In genomic region chr20:49481116-49481515, GRCh38 we compare ENCODE assay signal across 25 cellular contexts. TPM values are rescaled to one million over a fixed set of nuclear protein-coding genes. Genes with fewer than 3 reads are reported as not detected.
"Had no signal": no experiment of that assay in that cellular context is flagged by ENCODE, and none has a peak within 500 bp of the region (broad histone marks: within the 10 kb centered on the region; RNA-seq: fewer than 3 reads in every experiment).

No MANE protein-coding gene starts in this region.

- H3K36me3 Mint-ChIP-seq: activated naive CD4-positive, alpha-beta T cell treated with anti-CD3 and anti-CD28 coated beads, Interleukin-2, amount 10 ng/mL, durations not matched to agents 7 days and 5 days; activated naive CD8-positive, alpha-beta T cell treated with anti-CD3 and anti-CD28 coated beads for 36 hours had no signal

- DNase-seq: activated CD4-positive, alpha-beta memory T cell treated with anti-CD3 and anti-CD28 coated beads, Interleukin-2, amount 10 ng/mL, durations not matched to agents 7 days and 5 days; activated CD4-positive, alpha-beta T cell treated with anti-CD3 and anti-CD28 coated beads for 36 hours; activated CD4-positive, alpha-beta T cell treated with anti-CD3 and anti-CD28 coated beads, Interleukin-2, amount 50 U/mL, for 1 hour; activated gamma-delta T cell treated with Interleukin-2 at 50 U/mL for 16 hours; activated naive CD4-positive, alpha-beta T cell treated with anti-CD3 and anti-CD28 coated beads, Interleukin-2, amount 10 ng/mL, durations not matched to agents 7 days and 5 days; activated naive CD8-positive, alpha-beta T cell treated with anti-CD3 and anti-CD28 coated beads for 36 hours; activated T-cell treated with anti-CD3 and anti-CD28 coated beads, Interleukin-2, amount 50 U/mL, for 72 hours; adrenal gland; aorta; Kasumi-1; KBM-7; NCI-H1930; NCI-H345; NCI-H510A; NCI-H526 treated with DMSO at 0.1 percent for 48 hours; Peyer's patch; Right ventricle myocardium superior; SJCRH30; SK-N-SH; T-helper 1 cell had no signal

- H3K9me3 ChIP-seq: adrenal gland, SJCRH30, SK-N-SH had no signal

- H3K4me3 Mint-ChIP-seq: activated CD4-positive, alpha-beta memory T cell treated with anti-CD3 and anti-CD28 coated beads, Interleukin-2, amount 10 ng/mL, durations not matched to agents 7 days and 5 days; activated CD4-positive, alpha-beta T cell treated with anti-CD3 and anti-CD28 coated beads for 36 hours; activated naive CD4-positive, alpha-beta T cell treated with anti-CD3 and anti-CD28 coated beads, Interleukin-2, amount 10 ng/mL, durations not matched to agents 7 days and 5 days; activated naive CD8-positive, alpha-beta T cell treated with anti-CD3 and anti-CD28 coated beads for 36 hours; activated T-cell treated with anti-CD3 and anti-CD28 coated beads, Interleukin-2, amount 50 U/mL, for 72 hours had no signal

- H3K27ac Mint-ChIP-seq: activated CD4-positive, alpha-beta memory T cell treated with anti-CD3 and anti-CD28 coated beads, Interleukin-2, amount 10 ng/mL, durations not matched to agents 7 days and 5 days; activated CD4-positive, alpha-beta T cell treated with anti-CD3 and anti-CD28 coated beads for 36 hours; activated naive CD4-positive, alpha-beta T cell treated with anti-CD3 and anti-CD28 coated beads, Interleukin-2, amount 10 ng/mL, durations not matched to agents 7 days and 5 days; activated naive CD8-positive, alpha-beta T cell treated with anti-CD3 and anti-CD28 coated beads for 36 hours; activated T-cell treated with anti-CD3 and anti-CD28 coated beads, Interleukin-2, amount 50 U/mL, for 72 hours; activated T-helper 2 cell treated with anti-CD3 and anti-CD28 coated beads, Interferon-gamma antibody, Interleukin-2, Interleukin-4, amounts not matched to agents 10 μg/mL and 5 μg/mL and 100 μg/mL, durations not matched to agents 14 hours and 24 hours and 36 hours had no signal

- H3K27ac ChIP-seq: adrenal gland, Peyer's patch, RWPE1, SJCRH30, VCaP had no signal

- H3K36me3 ChIP-seq: adrenal gland, Peyer's patch, SJCRH30 had no signal

- ATAC-seq: activated CD4-positive, alpha-beta T cell treated with anti-CD3 and anti-CD28 coated beads for 36 hours; activated T-cell treated with anti-CD3 and anti-CD28 coated beads, Interleukin-2, amount 50 U/mL, for 72 hours had no signal

- H3K4me3 ChIP-seq: adrenal gland, Peyer's patch, SJCRH30 had no signal

- H3K9me3 Mint-ChIP-seq: activated CD4-positive, alpha-beta memory T cell treated with anti-CD3 and anti-CD28 coated beads, Interleukin-2, amount 10 ng/mL, durations not matched to agents 7 days and 5 days; activated naive CD4-positive, alpha-beta T cell treated with anti-CD3 and anti-CD28 coated beads, Interleukin-2, amount 10 ng/mL, durations not matched to agents 7 days and 5 days; activated naive CD8-positive, alpha-beta T cell treated with anti-CD3 and anti-CD28 coated beads for 36 hours; activated T-cell treated with anti-CD3 and anti-CD28 coated beads, Interleukin-2, amount 50 U/mL, for 72 hours; activated T-helper 2 cell treated with anti-CD3 and anti-CD28 coated beads, Interferon-gamma antibody, Interleukin-2, Interleukin-4, amounts not matched to agents 10 μg/mL and 5 μg/mL and 100 μg/mL, durations not matched to agents 14 hours and 24 hours and 36 hours had no signal

RNA-seq across cellular contexts. Expression of gene KCNB1, which starts 1.4 kb away (rescaled TPM):
- total RNA-seq: activated CD4-positive, alpha-beta T cell treated with anti-CD3 and anti-CD28 coated beads for 36 hours; activated CD8-positive, alpha-beta memory T cell treated with anti-CD3 and anti-CD28 coated beads for 36 hours; activated naive CD8-positive, alpha-beta T cell treated with anti-CD3 and anti-CD28 coated beads for 36 hours; activated T-cell treated with anti-CD3 and anti-CD28 coated beads, Interleukin-2, amount 50 U/mL, for 72 hours; bronchial epithelial cell had no signal
